ENCODE assay signal across 24 cellular contexts in genomic region chr3:114079761-114080160, GRCh38. TPM values are rescaled to one million over a fixed set of nuclear protein-coding genes. Genes with fewer than 3 reads are reported as not detected.
DNase-seq lines count a peak whose midpoint lies in the region; ATAC-seq, FAIRE-seq and TF ChIP-seq lines count a peak whose summit lies in the region.
"Had no signal": no experiment of that assay in that cellular context is flagged by ENCODE, and none has a peak within 500 bp of the region (broad histone marks: within the 10 kb centered on the region; RNA-seq: fewer than 3 reads in every experiment).

No MANE protein-coding gene starts in this region.

- H3K27me3 Mint-ChIP-seq in stimulated activated naive B cell treated with anti-CD40 and anti-IgM and Interleukin-4, amounts not matched to agents 10 μg/mL and 1 μg/mL and 100 μg/mL, for 72 hours: no peaks in the 10 kb centered on the region

- peak; percentile 63 for DNase-seq in SK-MEL-5 (ENCODE audit: low read depth, low spot score)
- peak; percentile 33 to 41 for DNase-seq in cardiac fibroblast (ENCODE audit: low read depth in 2 of 2)
- DNase-seq in kidney: no peak
- no peak for DNase-seq in OCI-M2 (lab: John Stamatoyannopoulos, UW; ENCODE audit: unreplicated experiment)
- DNase-seq in stimulated activated naive B cell treated with anti-CD40 and anti-IgM and Interleukin-4, amounts not matched to agents 10 μg/mL and 1 μg/mL and 100 μg/mL, for 72 hours: no peak
- DNase-seq in stimulated activated CD4-positive, alpha-beta T cell treated with anti-CD3 and anti-CD28 coated beads, Interleukin-1b, Interleukin-23, amount 100 ng/mL, for 48 hours: no peak
- DNase-seq in activated CD8-positive, alpha-beta memory T cell treated with anti-CD3 and anti-CD28 coated beads, Interleukin-2, amount 50 U/mL, for 4 hours: no peak
- DNase-seq: activated CD4-positive, alpha-beta T cell treated with anti-CD3 and anti-CD28 coated beads, Interleukin-2, amount 50 U/mL, for 1 hour; activated CD8-positive, alpha-beta memory T cell treated with anti-CD3 and anti-CD28 coated beads, Interleukin-2, amount 50 U/mL, for 48 hours; activated effector memory CD4-positive, alpha-beta T cell treated with Interleukin-2 at 50 U/mL for 16 hours; GOT3; Karpas-422; NCI-H187 treated with DMSO at 0.1 percent for 48 hours; PC-3; substantia nigra had no signal

- H3K27me3 ChIP-seq in ACC112 (ENCODE audit: insufficient read depth, low read length): no peaks in the 10 kb centered on the region

- H3K36me3 ChIP-seq in ACC112 (ENCODE audit: insufficient read depth, low read length) (peaks cover 48% of the 10 kb centered on the region), kidney (ENCODE audit: control insufficient read depth in 1 of 2, insufficient read depth in 2 of 2, low read length in 2 of 2) (peaks cover 20 to 34% of the 10 kb centered on the region in 2 donors)

- no peaks in the 10 kb centered on the region for H3K9me3 ChIP-seq in kidney (ENCODE audit: control insufficient read depth in 1 of 2, low read length in 2 of 2)

- TF ChIP-seq CTCF in cardiac fibroblast (IDR thresholded peaks at IDR 0.05; ENCODE audit: low read depth, low read length): no peak
- TF ChIP-seq CTCF in kidney (IDR thresholded peaks at IDR 0.05; ENCODE audit: borderline replicate concordance, extremely low read depth, insufficient read depth): no peak

- H3K36me3 Mint-ChIP-seq in stimulated activated naive B cell treated with anti-CD40 and anti-IgM and Interleukin-4, amounts not matched to agents 10 μg/mL and 1 μg/mL and 100 μg/mL, for 72 hours: peaks cover 45% of the 10 kb centered on the region in 2 donors

- no peak for ATAC-seq in stimulated activated naive B cell treated with anti-CD40 and anti-IgM and Interleukin-4, amounts not matched to agents 10 μg/mL and 1 μg/mL and 100 μg/mL, for 72 hours (replicated peaks)
- ATAC-seq: PC-3 had no signal

- H3K9me3 Mint-ChIP-seq in stimulated activated naive B cell treated with anti-CD40 and anti-IgM and Interleukin-4, amounts not matched to agents 10 μg/mL and 1 μg/mL and 100 μg/mL, for 72 hours: no peaks in the 10 kb centered on the region
- H3K9me3 Mint-ChIP-seq: nephron; T-helper 1 cell treated with Interleukin-12 subunit alpha and Interleukin-12 subunit beta and Interleukin-4 antibody, amounts not matched to agents 30 μg/mL and 1 μg/mL, for 36 hours had no signal

- FAIRE-seq in kidney (lab: Jason Lieb, UNC): no peak
- FAIRE-seq: bronchial epithelial cell, urothelium cell line had no signal

- intact Hi-C loops in kidney (cut with DNase I): no loop called here

- H3K4me3 ChIP-seq in ACC112 (ENCODE audit: low read depth, low read length): peak overlapping the region; percentile 57
- no peak overlapping the region for H3K4me3 ChIP-seq in cardiac fibroblast (replicated peaks in 1 of 2; ENCODE audit: low read depth in 2 of 2, low read length in 2 of 2)
- H3K4me3 ChIP-seq in kidney (ENCODE audit: low read length in 2 of 2): peak overlapping the region; percentile 2 to 35

- no peaks in the 10 kb centered on the region for H3K4me1 Mint-ChIP-seq in stimulated activated naive B cell treated with anti-CD40 and anti-IgM and Interleukin-4, amounts not matched to agents 10 μg/mL and 1 μg/mL and 100 μg/mL, for 72 hours
- H3K4me1 Mint-ChIP-seq: nephron had no signal

- H3K4me1 ChIP-seq in ACC112 (ENCODE audit: control insufficient read depth, insufficient read depth, low read length, unreplicated experiment) (peaks cover 18% of the 10 kb centered on the region), kidney (ENCODE audit: control insufficient read depth in 1 of 2, insufficient read depth in 1 of 2, low read depth in 1 of 2, low read length in 2 of 2) (no peaks in the 10 kb centered on the region)
- H3K4me1 ChIP-seq: parathyroid adenoma had no signal

- H3K79me2 ChIP-seq in ACC112 (ENCODE audit: control insufficient read depth, insufficient read depth, low read length, unreplicated experiment): no peaks in the 10 kb centered on the region
- H3K79me2 ChIP-seq: parathyroid adenoma had no signal

- in situ Hi-C loops in SK-MEL-5 (cut with HindIII; ENCODE audit: low pct_unique_long_range_greater_than_20kb, low sequenced_read_pairs): no loop called here

- peak overlapping the region; percentile 47 for H2AFZ ChIP-seq in ACC112 (ENCODE audit: low read length, unreplicated experiment)
- H2AFZ ChIP-seq: parathyroid adenoma had no signal

- no peak overlapping the region for H3K27ac Mint-ChIP-seq in stimulated activated naive B cell treated with anti-CD40 and anti-IgM and Interleukin-4, amounts not matched to agents 10 μg/mL and 1 μg/mL and 100 μg/mL, for 72 hours
- H3K27ac Mint-ChIP-seq: nephron; T-helper 1 cell treated with Interleukin-12 subunit alpha and Interleukin-12 subunit beta and Interleukin-4 antibody, amounts not matched to agents 30 μg/mL and 1 μg/mL, for 36 hours had no signal

- no peak overlapping the region for H3K4me3 Mint-ChIP-seq in stimulated activated naive B cell treated with anti-CD40 and anti-IgM and Interleukin-4, amounts not matched to agents 10 μg/mL and 1 μg/mL and 100 μg/mL, for 72 hours
- H3K4me3 Mint-ChIP-seq: nephron; T-helper 1 cell treated with Interleukin-12 subunit alpha and Interleukin-12 subunit beta and Interleukin-4 antibody, amounts not matched to agents 30 μg/mL and 1 μg/mL, for 36 hours had no signal

- H3K27ac ChIP-seq in ACC112 (ENCODE audit: low read depth, low read length) (peak overlapping the region; percentile 58), kidney (ENCODE audit: low read depth in 2 of 2, low read length in 2 of 2) (peak overlapping the region in 1 of 2 donors; percentile 23)
- H3K27ac ChIP-seq: C4-2B, epithelial cell of prostate, parathyroid adenoma, VCaP had no signal

- peak overlapping the region in 1 of 2 donors; percentile 22 for H3K9ac ChIP-seq in kidney (ENCODE audit: low read length in 2 of 2)
- H3K9ac ChIP-seq: parathyroid adenoma had no signal

RNA-seq across cellular contexts. Expression of gene QTRT2, which starts 23.2 kb away (rescaled TPM):
- 33.1 and 33.2 TPM in 2 replicates for total RNA-seq in SK-MEL-5 (2014; rRNA removed; shearing (Covaris generic))
- polyA plus RNA-seq in SK-MEL-5 (2015; cell fraction: cytosol; rRNA removed): 19.1 and 27.7 TPM in 2 replicates
- polyA plus RNA-seq in SK-MEL-5 (2015; cell fraction: nucleus; rRNA removed): 35.6 and 42.7 TPM in 2 replicates
- 26.1 TPM for total RNA-seq in kidney
- polyA plus RNA-seq in kidney (ENCODE audit: insufficient read depth, low read depth, low replicate concordance): 4.7 TPM

RNA-seq across cellular contexts. Expression of gene CCDC191, which starts 23.4 kb away (rescaled TPM):
- 0.32 and 0.61 TPM in 2 replicates for total RNA-seq in SK-MEL-5 (2014; rRNA removed; shearing (Covaris generic))
- 0.52 and 0.58 TPM in 2 replicates for polyA plus RNA-seq in SK-MEL-5 (2015; cell fraction: cytosol; rRNA removed)
- polyA plus RNA-seq in SK-MEL-5 (2015; cell fraction: nucleus; rRNA removed): 9.3 and 17.8 TPM in 2 replicates
- total RNA-seq in kidney: 11.7 TPM
- polyA plus RNA-seq in kidney (ENCODE audit: insufficient read depth, low read depth, low replicate concordance): 3.7 TPM

Comparison
In these comparisons a context has a peak if more than half of its experiments do, and no peak if none do; other contexts are left out.
1. H3K4me3 ChIP-seq: peak in ACC112 (single experiment) and kidney (2 of 2); none in cardiac fibroblast (0 of 2).
2. DNase-seq: peak in SK-MEL-5 (single experiment) and cardiac fibroblast (2 of 2); none in kidney (single experiment), OCI-M2 (single experiment), stimulated activated naive B cell treated with anti-CD40 and anti-IgM and Interleukin-4, amounts not matched to agents 10 μg/mL and 1 μg/mL and 100 μg/mL, for 72 hours (single experiment), stimulated activated CD4-positive, alpha-beta T cell treated with anti-CD3 and anti-CD28 coated beads, Interleukin-1b, Interleukin-23, amount 100 ng/mL, for 48 hours (single experiment) and activated CD8-positive, alpha-beta memory T cell treated with anti-CD3 and anti-CD28 coated beads, Interleukin-2, amount 50 U/mL, for 4 hours (single experiment).